Comparison of ENCODE assay signal across 23 cellular contexts in the genomic region with DNA sequence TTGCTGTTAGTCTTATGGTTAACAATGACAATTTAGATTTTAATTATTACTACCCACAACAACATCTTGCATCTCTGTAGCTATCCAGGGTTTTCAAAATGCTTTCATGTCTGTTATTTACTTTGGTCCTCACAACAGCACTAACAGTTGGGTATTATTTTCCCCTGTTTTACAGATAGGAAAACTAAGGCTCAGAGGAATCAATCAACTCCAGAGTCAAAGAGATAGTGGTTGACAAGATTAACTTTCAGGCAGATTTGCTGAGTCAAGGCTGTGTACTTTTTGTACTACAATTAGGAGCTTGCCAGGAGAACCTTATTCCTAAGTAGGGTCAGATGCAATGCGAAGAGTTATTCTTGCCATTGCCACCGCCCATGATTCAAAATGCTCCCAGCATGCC.
"Had no signal": no experiment of that assay in that cellular context is flagged by ENCODE, and none has a peak within 500 bp of the region (broad histone marks: within the 10 kb centered on the region; RNA-seq: fewer than 3 reads in every experiment).

No MANE protein-coding gene starts in this region.

- DNase-seq: natural killer cell; occipital lobe; ovary; posterior cingulate gyrus; psoas muscle; right cardiac atrium; right lobe of liver; sigmoid colon; stimulated activated CD4-positive, alpha-beta T cell treated with anti-CD3 and anti-CD28 coated beads, Interleukin-15, amount 100 ng/mL, for 24 hours; stimulated activated CD4-positive, alpha-beta T cell treated with anti-CD3 and anti-CD28 coated beads, Interleukin-2, amount 100 ng/mL, for 24 hours; stimulated activated CD4-positive, alpha-beta T cell treated with anti-CD3 and anti-CD28 coated beads, Interleukin-2, amount 100 ng/mL, for 48 hours; stimulated activated CD4-positive, alpha-beta T cell treated with anti-CD3 and anti-CD28 coated beads, Interleukin-4, amount 100 ng/mL, for 24 hours; stimulated activated naive B cell treated with anti-CD40 and anti-IgM and Interleukin-4, amounts not matched to agents 10 μg/mL and 1 μg/mL and 100 μg/mL, for 72 hours; stimulated activated naive CD4-positive, alpha-beta T cell treated with Interleukin-2 at 50 U/mL for 16 hours; stomach; thyroid gland; upper lobe of left lung had no signal

- H3K36me3 ChIP-seq: neural progenitor cell, ovary, right lobe of liver, sigmoid colon, stomach, thoracic aorta, thyroid gland, tibial nerve, upper lobe of left lung, vagina had no signal

- H3K9me3 ChIP-seq: ovary, psoas muscle, right lobe of liver, sigmoid colon, stomach, thoracic aorta, thyroid gland, tibial nerve, upper lobe of left lung, vagina had no signal

- ATAC-seq: natural killer cell; psoas muscle; right cardiac atrium; stimulated activated effector memory CD8-positive, alpha-beta T cell treated with anti-CD3 and anti-CD28 coated beads, Interleukin-12 subunit alpha, Interleukin-12 subunit beta, amount 100 ng/mL, for 72 hours; stimulated activated naive B cell treated with anti-CD40 and anti-IgM and Interleukin-4, amounts not matched to agents 10 μg/mL and 1 μg/mL and 100 μg/mL, for 72 hours had no signal

- H3K4me3 ChIP-seq: neural progenitor cell, ovary, psoas muscle, right lobe of liver, sigmoid colon, stomach, thoracic aorta, thyroid gland, tibial nerve, upper lobe of left lung, vagina had no signal

- H3K4me1 ChIP-seq: psoas muscle, right lobe of liver, sigmoid colon, tibial nerve, upper lobe of left lung, vagina had no signal

- H3K27me3 ChIP-seq: neural progenitor cell, ovary, right lobe of liver, sigmoid colon, stomach, thyroid gland, tibial nerve, upper lobe of left lung, vagina had no signal

- H3K27ac ChIP-seq: neural progenitor cell, ovary, parathyroid adenoma, psoas muscle, right lobe of liver, sigmoid colon, stomach, thoracic aorta, thyroid gland, tibial nerve, upper lobe of left lung, vagina had no signal
